ENCODE assay signal across 8 cellular contexts in genomic region chr19:47445937-47446402, GRCh38. TPM values are rescaled to one million over a fixed set of nuclear protein-coding genes. Genes with fewer than 3 reads are reported as not detected.
A peak's percentile ranks its signal among the peaks of the same experiment; 100 is the strongest.
DNase-seq lines count a peak whose midpoint lies in the region; ATAC-seq and TF ChIP-seq lines count a peak whose summit lies in the region.

No MANE protein-coding gene starts in this region.

- no peaks in the 10 kb centered on the region for H3K36me3 Mint-ChIP-seq in Calu3 (ENCODE audit: insufficient read depth, unreplicated experiment)

- no peak overlapping the region for H3K27ac Mint-ChIP-seq in Calu3 (ENCODE audit: unreplicated experiment)

- H3K4me1 ChIP-seq in ovary (ENCODE audit: insufficient read depth), result peaks cover 4% of the 10 kb centered on the region

- no peak for TF ChIP-seq EP300 in ovary (IDR thresholded peaks at IDR 0.05)

- intact Hi-C loops in Calu3 (cut with micrococcal nuclease; ENCODE audit: unreplicated experiment) (no loop called here), ovary (cut with DNase I) (no loop called here)

- peak; percentile 65 for DNase-seq in Calu3
- DNase-seq in NCI-H1105 (lab: John Stamatoyannopoulos, UW), result peak; percentile 26
- peak; percentile 68 for DNase-seq in ecto neural progenitor cell (ENCODE audit: low spot score)
- DNase-seq in ovary, result peak in 3 of 5 donors; percentile 33 to 68 (median 53)
- DNase-seq in A172 (ENCODE audit: low spot score), result no peak

- BruUV-seq in Calu3 (replicated peaks; lab: Mats Ljungman, UMichigan), result no TSS peak

- H3K4me3 Mint-ChIP-seq in Calu3 (ENCODE audit: low read depth, unreplicated experiment), result peak overlapping the region; percentile 36

- WGBS in ovary, 3 donors, result 0 to 2% (median 2%) methylated on average over 21 to 22 of the region's 22 CpGs

- no peak overlapping the region for H3K4me3 ChIP-seq in ovary

- peak; percentile 27 to 34 for ATAC-seq in activated CD4-positive, CD25-positive, alpha-beta regulatory T cell treated with anti-CD3 and anti-CD28 coated beads, Interleukin-2, amount 50 U/mL, for 24 hours
- ATAC-seq in HG03139 (IDR thresholded peaks at IDR 0.05; ENCODE audit: unreplicated experiment) (no peak), GM21423 (IDR thresholded peaks at IDR 0.05; ENCODE audit: unreplicated experiment) (no peak)

- peaks cover 100% of the 10 kb centered on the region for H3K27me3 Mint-ChIP-seq in Calu3 (ENCODE audit: unreplicated experiment)

- H3K4me1 Mint-ChIP-seq in Calu3 (ENCODE audit: low read depth, unreplicated experiment), result peaks cover 13% of the 10 kb centered on the region

- H3K27me3 ChIP-seq in ovary, result no peaks in the 10 kb centered on the region

- peaks cover 0 to 4% of the 10 kb centered on the region in 2 donors for H3K9me3 ChIP-seq in ovary

- TF ChIP-seq POLR2A in ovary (IDR thresholded peaks at IDR 0.05), result no peak

- CTCF ChIA-PET in Calu3 (lab: Charles Lee), result interaction anchor here (0.6 to 1.4 kb wide), 4 partner anchors 9 to 332 kb away, joined by 3 to 11 read pairs (median 4); partner anchors contain the start of gene KPTN

- H3K27ac ChIP-seq in ovary, result no peak overlapping the region

- H3K9me3 Mint-ChIP-seq in Calu3 (ENCODE audit: low read depth, unreplicated experiment), result no peaks in the 10 kb centered on the region

- TF ChIP-seq CTCF in Calu3 (IDR thresholded peaks at IDR 0.05; ENCODE audit: unreplicated experiment) (no peak), ovary (IDR thresholded peaks at IDR 0.05) (no peak)

- H3K36me3 ChIP-seq in ovary, result no peaks in the 10 kb centered on the region

RNA-seq across cellular contexts. Expression of gene SLC8A2, which starts 25.7 kb away (rescaled TPM):
- total RNA-seq in Calu3 (2022) (0.12 and 0.33 TPM in 2 replicates), ovary (1 to 10 TPM in 1 of 7 donors, under 1 TPM in 3, not detected in 3; 0.07 to 1.3 (median 0.39) TPM)
- under 1 TPM; 0.08 to 0.60 TPM for polyA plus RNA-seq in ovary
- not detected in 2 replicates for total RNA-seq in A172 (2014; rRNA removed; shearing (Covaris generic))

RNA-seq across cellular contexts. Expression of gene MEIS3, which starts 26.6 kb away (rescaled TPM):
- 0.87 and 2.0 TPM in 2 replicates for total RNA-seq in Calu3 (2022)
- total RNA-seq in ovary, result 10 to 100 TPM; 13.3 to 30.6 (median 18.7) TPM
- polyA plus RNA-seq in ovary, result 10 to 100 TPM in 1 of 2 donors, 1 to 10 TPM in 1; 7.2 to 18.6 TPM
- 27.5 and 31.9 TPM in 2 replicates for total RNA-seq in A172 (2014; rRNA removed; shearing (Covaris generic))

RNA-seq across cellular contexts. Expression of gene KPTN, which starts 38.0 kb away (rescaled TPM):
- total RNA-seq in Calu3 (2022) (22.8 and 24.0 TPM in 2 replicates), ovary (1 to 10 TPM; 2.8 to 5.5 (median 4.4) TPM)
- 1 to 10 TPM; 4.4 to 5.4 TPM for polyA plus RNA-seq in ovary
- 3.0 and 4.2 TPM in 2 replicates for total RNA-seq in A172 (2014; rRNA removed; shearing (Covaris generic))

Comparison
In these comparisons a context has a peak if more than half of its experiments do, and no peak if none do; other contexts are left out.
1. ATAC-seq: peak in activated CD4-positive, CD25-positive, alpha-beta regulatory T cell treated with anti-CD3 and anti-CD28 coated beads, Interleukin-2, amount 50 U/mL, for 24 hours (2 of 2); none in HG03139 (single experiment) and GM21423 (single experiment).